In the genomic region with DNA sequence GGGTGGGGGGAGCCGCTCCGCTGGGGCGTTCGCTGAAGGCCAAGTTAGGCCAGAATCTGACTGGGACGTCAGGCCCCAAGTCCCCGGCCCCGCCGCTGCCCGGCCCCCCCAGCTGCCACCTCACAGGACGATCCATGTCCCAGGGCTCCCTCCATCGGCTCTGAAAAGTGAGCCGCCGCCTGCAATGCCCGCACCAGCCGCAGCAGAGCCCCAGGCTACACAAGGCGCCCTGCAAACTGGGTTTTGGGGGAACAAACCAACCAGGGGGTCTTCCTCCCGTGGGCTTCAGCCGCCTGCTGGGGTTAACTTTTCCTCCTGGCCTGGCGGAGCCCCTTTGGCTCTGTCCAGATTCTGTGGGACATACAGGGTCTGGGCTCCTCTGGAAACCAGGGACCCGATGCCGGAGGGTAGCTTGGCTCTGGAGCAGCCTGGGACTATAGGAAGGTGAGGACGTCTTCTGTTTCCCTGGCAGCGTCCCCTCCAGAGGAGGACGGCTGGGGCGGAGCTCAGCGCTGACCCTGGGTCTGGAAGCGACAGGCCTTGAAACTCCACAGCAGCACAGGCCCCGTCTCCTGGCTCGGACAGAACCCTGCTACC, we compare ENCODE assay signal across 8 cellular contexts. TPM values are rescaled to one million over a fixed set of nuclear protein-coding genes. Genes with fewer than 3 reads are reported as not detected.
A peak's percentile ranks its signal among the peaks of the same experiment; 100 is the strongest.
DNase-seq lines count a peak whose midpoint lies in the region; ATAC-seq and TF ChIP-seq lines count a peak whose summit lies in the region.

No MANE protein-coding gene starts in this region.

- intact Hi-C loops in left ventricle myocardium superior (cut with micrococcal nuclease): no loop called here
- intact Hi-C loops in psoas muscle (cut with DNase I): loop anchor here in 1 of 2 donors (5.0 kb wide), 1 partner anchor 129 kb away; a partner anchor contains a TSS

- ATAC-seq in left ventricle myocardium superior: peak; percentile 43
- ATAC-seq in psoas muscle: peak; percentile 47 to 68 (median 54)

- peak overlapping the region; percentile 62 for H3K4me3 ChIP-seq in adipocyte (ENCODE audit: low read length)
- peak overlapping the region; percentile 71 for H3K4me3 ChIP-seq in psoas muscle

- peak overlapping the region; percentile 72 for H3K27ac ChIP-seq in psoas muscle

- H3K36me3 ChIP-seq in adipocyte (ENCODE audit: control insufficient read depth, insufficient read depth, low read length, severe bottlenecking) (peaks cover 15% of the 10 kb centered on the region), psoas muscle (ENCODE audit: insufficient read depth in 1 of 2, low read depth in 1 of 2) (peaks cover 0 to 3% of the 10 kb centered on the region in 2 donors)

- H3K27me3 ChIP-seq in adipocyte (replicated peaks; ENCODE audit: control insufficient read depth, insufficient read depth, low read length) (no peaks in the 10 kb centered on the region), psoas muscle (ENCODE audit: insufficient read depth in 3 of 3, low read length in 2 of 3) (no peaks in the 10 kb centered on the region)

- H3K4me1 ChIP-seq in adipocyte (ENCODE audit: control insufficient read depth, insufficient read depth, low read length): peaks cover 27% of the 10 kb centered on the region
- peaks cover 21% of the 10 kb centered on the region for H3K4me1 ChIP-seq in psoas muscle

- 15 to 33% (median 17%) methylated on average over 19 to 29 of the region's 29 CpGs for WGBS in psoas muscle, 3 donors

- DNase-seq in ELF-1 (ENCODE audit: low read depth, low spot score) (peak; percentile 87), NCI-H1694 (lab: John Stamatoyannopoulos, UW) (peak; percentile 15), adipocyte (ENCODE audit: low read depth) (peak; percentile 82), left ventricle myocardium superior (peak; percentile 84), psoas muscle (peak; percentile 76 to 91), COR-L47 (lab: John Stamatoyannopoulos, UW) (no peak), NCI-H1436 (lab: John Stamatoyannopoulos, UW) (no peak), DMS153 (lab: John Stamatoyannopoulos, UW) (no peak)

- H3K9me3 ChIP-seq in adipocyte (ENCODE audit: control insufficient read depth, low read length) (no peaks in the 10 kb centered on the region), psoas muscle (no peaks in the 10 kb centered on the region)

- H3K9ac ChIP-seq in adipocyte (ENCODE audit: low read length): peak overlapping the region; percentile 71

- TF ChIP-seq CTCF in psoas muscle (IDR thresholded peaks at IDR 0.05): peak; percentile 49

RNA-seq across cellular contexts. Expression of a gene that starts 0.8 kb away (rescaled TPM):
- total RNA-seq in left ventricle myocardium superior (89.2 TPM), psoas muscle (10 to 100 TPM; 19.5 to 39.7 (median 29.6) TPM)
- polyA plus RNA-seq in psoas muscle: 10 to 100 TPM; 16.0 to 30.7 (median 22.7) TPM

RNA-seq across cellular contexts. Expression of a gene that starts 3.9 kb away (rescaled TPM):
- total RNA-seq in left ventricle myocardium superior: 9.8 TPM
- total RNA-seq in psoas muscle: 10 to 100 TPM; 13.9 to 22.9 (median 19.6) TPM
- 10 to 100 TPM; 14.1 to 18.1 (median 15.8) TPM for polyA plus RNA-seq in psoas muscle

RNA-seq across cellular contexts. Expression of a gene that starts 16.1 kb away (rescaled TPM):
- total RNA-seq in left ventricle myocardium superior (34.2 TPM), psoas muscle (10 to 100 TPM; 27.2 to 34.7 (median 32.2) TPM)
- 10 to 100 TPM; 26.0 to 46.9 (median 42.1) TPM for polyA plus RNA-seq in psoas muscle

RNA-seq across cellular contexts. Expression of a gene that starts 27.5 kb away (rescaled TPM):
- total RNA-seq in left ventricle myocardium superior: 77.2 TPM
- total RNA-seq in psoas muscle: 10 to 100 TPM; 55.4 to 68.8 (median 55.9) TPM
- polyA plus RNA-seq in psoas muscle: 100 to 1,000 TPM in 1 of 3 donors, 10 to 100 TPM in 2; 67.1 to 126 (median 86.8) TPM

RNA-seq across cellular contexts. Expression of a gene that starts 27.6 kb away (rescaled TPM):
- 28.3 TPM for total RNA-seq in left ventricle myocardium superior
- 10 to 100 TPM; 44.7 to 89.5 (median 71.5) TPM for total RNA-seq in psoas muscle
- 10 to 100 TPM; 20.3 to 26.1 (median 26.1) TPM for polyA plus RNA-seq in psoas muscle

Comparison
In these comparisons a context has a peak if more than half of its experiments do, and no peak if none do; other contexts are left out.
1. DNase-seq: peak in ELF-1 (single experiment), NCI-H1694 (single experiment), adipocyte (single experiment), left ventricle myocardium superior (single experiment) and psoas muscle (2 of 2); none in COR-L47 (single experiment), NCI-H1436 (single experiment) and DMS153 (single experiment).